11 cellular contexts compared by ENCODE assay signal in the genomic region with DNA sequence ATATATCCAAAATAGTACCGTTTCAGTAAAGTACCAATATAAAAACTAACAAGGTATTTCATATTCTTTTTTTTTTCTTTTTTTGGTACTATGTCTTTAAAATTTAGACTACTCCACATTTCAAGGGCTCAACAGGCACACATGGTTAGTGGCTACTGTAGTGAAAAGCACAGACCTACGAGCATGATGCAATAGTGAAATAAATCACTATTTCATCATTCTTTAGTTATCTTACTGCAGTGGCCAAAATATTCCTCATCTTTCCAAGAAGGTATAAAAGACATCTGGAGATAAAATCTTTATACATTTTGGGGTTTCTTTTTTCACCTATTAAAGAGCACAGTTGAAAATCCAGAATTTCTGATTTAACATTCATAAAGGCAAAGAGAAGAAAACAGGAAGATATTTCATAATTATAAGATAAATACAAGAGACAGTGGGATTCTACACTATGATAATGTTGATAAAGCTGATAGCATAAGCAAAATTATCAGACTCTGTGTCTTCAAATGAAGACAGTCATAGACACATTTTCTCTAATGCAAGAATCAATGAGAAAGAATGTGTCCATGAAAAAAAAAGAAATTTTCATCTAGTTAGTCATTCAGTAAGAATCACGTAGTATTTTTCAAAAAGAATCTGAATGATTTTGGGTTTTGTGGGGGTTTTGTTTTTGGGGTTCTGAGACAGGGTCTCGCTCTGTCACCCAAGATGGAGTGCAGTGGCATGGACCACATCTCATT. TPM values are rescaled to one million over a fixed set of nuclear protein-coding genes. Genes with fewer than 3 reads are reported as not detected.
DNase-seq lines count a peak whose midpoint lies in the region; ATAC-seq, FAIRE-seq and TF ChIP-seq lines count a peak whose summit lies in the region.
"Had no signal": no experiment of that assay in that cellular context is flagged by ENCODE, and none has a peak within 500 bp of the region (broad histone marks: within the 10 kb centered on the region; RNA-seq: fewer than 3 reads in every experiment).

No MANE protein-coding gene starts in this region.

- peak; percentile 64 for DNase-seq in EL
- DNase-seq in NCI-H226 = peak; percentile 76
- peak; percentile 71 for DNase-seq in dedifferentiated amniotic fluid mesenchymal stem cell (ENCODE audit: extremely low spot score)
- DNase-seq in myocyte (ENCODE audit: low read depth) = peak; percentile 44
- DNase-seq in epidermal melanocyte (ENCODE audit: insufficient read length, low spot score) = no peak
- DNase-seq in GM19239 (ENCODE audit: insufficient read length, low spot score) = no peak
- DNase-seq: body of pancreas; NCI-H1417 treated with DMSO at 0.1 percent for 48 hours; stimulated activated naive B cell treated with anti-CD40 and anti-IgM and Interleukin-4, amounts not matched to agents 10 μg/mL and 1 μg/mL and 100 μg/mL, for 72 hours had no signal

- no peak for ATAC-seq in GM18505 (IDR thresholded peaks at IDR 0.05; ENCODE audit: unreplicated experiment)
- ATAC-seq in GM19463 (IDR thresholded peaks at IDR 0.05; ENCODE audit: unreplicated experiment) = no peak
- ATAC-seq: body of pancreas; stimulated activated naive B cell treated with anti-CD40 and anti-IgM and Interleukin-4, amounts not matched to agents 10 μg/mL and 1 μg/mL and 100 μg/mL, for 72 hours had no signal

- no peak for FAIRE-seq in GM19239 (lab: Jason Lieb, UNC)

- TF ChIP-seq POLR2A in GM18505 (IDR thresholded peaks at IDR 0.05; ENCODE audit: borderline replicate concordance, extremely low read depth, insufficient read depth, insufficient read length) = no peak

RNA-seq across cellular contexts. Expression of gene CEP170, which starts 41.9 kb away (rescaled TPM):
- 92.2 and 145 TPM in 2 replicates for total RNA-seq in myocyte
- polyA plus RNA-seq in myocyte (2012) = 26.8 TPM

RNA-seq across cellular contexts. Expression of gene SDCCAG8, which starts 42.6 kb away (rescaled TPM):
- total RNA-seq in myocyte = 29.4 and 30.9 TPM in 2 replicates
- polyA plus RNA-seq in myocyte (2012) = 20.1 TPM

Comparison
In these comparisons a context has a peak if more than half of its experiments do, and no peak if none do; other contexts are left out.
1. DNase-seq: peak in EL (single experiment), NCI-H226 (single experiment), dedifferentiated amniotic fluid mesenchymal stem cell (single experiment) and myocyte (single experiment); none in epidermal melanocyte (single experiment) and GM19239 (single experiment).